In the genomic region with DNA sequence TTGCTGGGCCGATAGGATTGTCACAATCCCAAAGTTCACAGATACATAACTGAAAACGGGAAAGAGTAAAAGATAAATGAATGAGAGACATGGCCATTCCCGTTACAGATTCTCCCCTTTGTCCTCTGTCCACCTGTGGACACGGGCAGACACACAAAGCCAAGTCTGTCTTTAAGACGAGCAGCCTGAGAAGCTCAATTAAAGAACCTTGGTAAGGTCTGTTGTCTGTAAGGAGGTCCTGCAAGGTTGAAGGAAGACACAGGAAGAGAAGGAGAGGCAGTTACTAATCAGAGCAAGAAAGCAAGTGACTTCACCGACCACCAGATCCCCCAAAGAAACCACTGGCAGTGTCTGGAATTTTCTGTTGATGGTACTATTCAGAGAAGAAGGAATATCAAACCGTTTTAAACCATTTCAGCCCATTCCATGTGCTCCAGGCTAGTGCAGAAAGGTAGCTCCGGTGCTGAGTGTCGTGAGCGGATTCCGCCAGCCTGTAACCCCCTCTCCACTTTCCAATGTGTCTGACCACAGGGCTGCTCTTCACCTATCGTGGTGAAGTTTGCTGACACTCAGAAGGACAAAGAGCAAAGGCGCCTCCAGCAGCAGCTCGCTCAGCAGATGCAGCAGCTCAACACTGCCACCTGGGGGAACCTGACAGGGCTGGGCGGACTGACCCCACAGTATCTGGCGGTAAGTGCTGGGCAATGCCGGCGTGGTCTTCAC, we compare ENCODE assay signal across 8 cellular contexts.
A peak's percentile ranks its signal among the peaks of the same experiment; 100 is the strongest.
DNase-seq lines count a peak whose midpoint lies in the region; ATAC-seq and TF ChIP-seq lines count a peak whose summit lies in the region.

No MANE protein-coding gene starts in this region.

- H3K9me3 Mint-ChIP-seq in activated naive CD4-positive, alpha-beta T cell treated with anti-CD3 and anti-CD28 coated beads, Interleukin-2, amount 50 U/mL, for 24 hours: no peaks in the 10 kb centered on the region

- TF ChIP-seq CTCF in AG09319 (IDR thresholded peaks at IDR 0.05; ENCODE audit: low read depth, low read length): peak; percentile 53
- TF ChIP-seq CTCF in retinal pigment epithelial cell (conservative IDR thresholded peaks at IDR 0.05; ENCODE audit: low read depth, low read length): peak; percentile 97

- intact Hi-C loops in cardiac septum (cut with DNase I): loop anchor here (5.0 to 10.0 kb wide), 2 partner anchors 308 to 1035 kb away; no protein-coding TSS in a partner anchor

- H3K36me3 Mint-ChIP-seq in activated naive CD4-positive, alpha-beta T cell treated with anti-CD3 and anti-CD28 coated beads, Interleukin-2, amount 50 U/mL, for 24 hours: peaks cover 17% of the 10 kb centered on the region

- H3K4me3 ChIP-seq in retinal pigment epithelial cell (ENCODE audit: low read length): no peak overlapping the region

- peak overlapping the region; percentile 94 for H3K27ac Mint-ChIP-seq in activated naive CD4-positive, alpha-beta T cell treated with anti-CD3 and anti-CD28 coated beads, Interleukin-2, amount 50 U/mL, for 24 hours

- H3K4me1 Mint-ChIP-seq in activated naive CD4-positive, alpha-beta T cell treated with anti-CD3 and anti-CD28 coated beads, Interleukin-2, amount 50 U/mL, for 24 hours: peaks cover 63% of the 10 kb centered on the region

- DNase-seq in AG09319 (ENCODE audit: extremely low read depth, low read depth): no peak
- peak; percentile 69 for DNase-seq in SK-N-DZ (ENCODE audit: low spot score)
- DNase-seq in cardiac septum (ENCODE audit: low spot score): peak; percentile 88
- peak; percentile 30 for DNase-seq in retinal pigment epithelial cell (ENCODE audit: low read depth)
- no peak for DNase-seq in SKM-1 (lab: John Stamatoyannopoulos, UW; ENCODE audit: unreplicated experiment)

- H3K4me3 Mint-ChIP-seq in activated naive CD4-positive, alpha-beta T cell treated with anti-CD3 and anti-CD28 coated beads, Interleukin-2, amount 50 U/mL, for 24 hours: no peak overlapping the region

- H3K27me3 Mint-ChIP-seq in activated naive CD4-positive, alpha-beta T cell treated with anti-CD3 and anti-CD28 coated beads, Interleukin-2, amount 50 U/mL, for 24 hours: no peaks in the 10 kb centered on the region

- ATAC-seq in GM19023 (IDR thresholded peaks at IDR 0.05; ENCODE audit: unreplicated experiment) (peak; percentile 64), HG03439 (IDR thresholded peaks at IDR 0.05; ENCODE audit: unreplicated experiment) (peak; percentile 78)

Comparison
In these comparisons a context has a peak if more than half of its experiments do, and no peak if none do; other contexts are left out.
1. DNase-seq: peak in SK-N-DZ (single experiment), cardiac septum (single experiment) and retinal pigment epithelial cell (single experiment); none in AG09319 (single experiment) and SKM-1 (single experiment).